ENCODE assay signal across 17 cellular contexts in genomic region chr11:118673361-118674093, GRCh38. TPM values are rescaled to one million over a fixed set of nuclear protein-coding genes. Genes with fewer than 3 reads are reported as not detected.
DNase-seq lines count a peak whose midpoint lies in the region; ATAC-seq and TF ChIP-seq lines count a peak whose summit lies in the region.
"Had no signal": no experiment of that assay in that cellular context is flagged by ENCODE, and none has a peak within 500 bp of the region (broad histone marks: within the 10 kb centered on the region; RNA-seq: fewer than 3 reads in every experiment).

No MANE protein-coding gene starts in this region.

- H3K4me1 ChIP-seq in RWPE2 (ENCODE audit: insufficient read depth, poor library complexity, severe bottlenecking): no peaks in the 10 kb centered on the region

- no peak for TF ChIP-seq CTCF in RWPE2 (IDR thresholded peaks at IDR 0.05; ENCODE audit: poor library complexity, severe bottlenecking)
- no peak for TF ChIP-seq CTCF in RWPE1 (conservative IDR thresholded peaks at IDR 0.05; ENCODE audit: low read depth)

- no peak overlapping the region for H3K4me3 ChIP-seq in RWPE2 (ENCODE audit: severe bottlenecking)

- no peaks in the 10 kb centered on the region for H3K27me3 ChIP-seq in RWPE2 (ENCODE audit: insufficient read depth, poor library complexity, severe bottlenecking)

- no peaks in the 10 kb centered on the region for H3K36me3 ChIP-seq in RWPE2 (ENCODE audit: low read depth)

- CTCF ChIA-PET in RWPE1 (lab: Yijun Ruan, JAX): interaction anchor here (0.6 kb wide), 1 partner anchor 78 kb away, joined by 3 read pairs; no protein-coding TSS in a partner anchor

- H3K9me3 ChIP-seq in RWPE2 (ENCODE audit: severe bottlenecking): peaks cover 3% of the 10 kb centered on the region

- H3K27ac ChIP-seq in RWPE2 (ENCODE audit: poor library complexity, severe bottlenecking) (no peak overlapping the region), RWPE1 (no peak overlapping the region)

- no peak for ATAC-seq in RWPE2 (ENCODE audit: low read depth)
- no peak for ATAC-seq in HG02981 (IDR thresholded peaks at IDR 0.05; ENCODE audit: unreplicated experiment)
- ATAC-seq: SK-N-SH treated with all-trans-retinoic acid at 6 μM for 48 hours had no signal

- peak; percentile 66 for DNase-seq in COLO829 (ENCODE audit: low spot score)
- peak; percentile 3 for DNase-seq in RWPE2 (ENCODE audit: low spot score)
- DNase-seq in foreskin melanocyte: peak; percentile 71
- peak; percentile 47 for DNase-seq in mesenteric fat pad (ENCODE audit: low spot score)
- no peak for DNase-seq in NCI-H2107 treated with DMSO at 0.1 percent for 48 hours (lab: John Stamatoyannopoulos, UW; ENCODE audit: unreplicated experiment)
- DNase-seq in RWPE1 (ENCODE audit: low spot score): no peak
- DNase-seq in stimulated activated CD8-positive, alpha-beta memory T cell treated with anti-CD3 and anti-CD28 coated beads, Interleukin-4, amount 100 ng/mL, for 48 hours: no peak
- DNase-seq: NCI-H1105, NCI-H1694, NCI-H2107, NCI-H345, SHP77 had no signal

- POLR2A ChIA-PET in RWPE1 (lab: Yijun Ruan, JAX; ENCODE audit: low non-redundant PET): interaction anchor here (0.6 kb wide), 1 partner anchor 1832 kb away, joined by 5 read pairs; no protein-coding TSS in a partner anchor

RNA-seq across cellular contexts. Expression of gene TREH, which starts 5.9 kb away (rescaled TPM):
- total RNA-seq in mesenteric fat pad: not detected
- total RNA-seq: A673, Daoy, H4 had no signal

Comparison
In these comparisons a context has a peak if more than half of its experiments do, and no peak if none do; other contexts are left out.
1. DNase-seq: peak in COLO829 (single experiment), RWPE2 (single experiment), foreskin melanocyte (single experiment) and mesenteric fat pad (single experiment); none in NCI-H2107 treated with DMSO at 0.1 percent for 48 hours (single experiment), RWPE1 (single experiment) and stimulated activated CD8-positive, alpha-beta memory T cell treated with anti-CD3 and anti-CD28 coated beads, Interleukin-4, amount 100 ng/mL, for 48 hours (single experiment).